In genomic region chr20:42134265-42135098, GRCh38 we compare ENCODE assay signal across 29 cellular contexts.
"Had no signal": no experiment of that assay in that cellular context is flagged by ENCODE, and none has a peak within 500 bp of the region (broad histone marks: within the 10 kb centered on the region; RNA-seq: fewer than 3 reads in every experiment).

No MANE protein-coding gene starts in this region.

- H3K36me3 ChIP-seq: brain microvascular endothelial cell, colonic mucosa had no signal

- H3K4me1 Mint-ChIP-seq: activated CD4-positive, alpha-beta T cell treated with anti-CD3 and anti-CD28 coated beads for 36 hours; activated CD4-positive, alpha-beta T cell treated with anti-CD3 and anti-CD28 coated beads, Interleukin-2, amount 10 ng/mL, durations not matched to agents 24 days and 14 days; activated T-helper 17 cell treated with anti-CD3 and anti-CD28 coated beads, Interleukin-2, amount 50 U/mL, for 72 hours had no signal

- H3K27ac Mint-ChIP-seq: activated CD4-positive, alpha-beta T cell treated with anti-CD3 and anti-CD28 coated beads for 36 hours; activated CD4-positive, alpha-beta T cell treated with anti-CD3 and anti-CD28 coated beads, Interleukin-2, amount 10 ng/mL, durations not matched to agents 24 days and 14 days; activated CD8-positive, alpha-beta T cell treated with anti-CD3 and anti-CD28 coated beads for 36 hours; activated naive CD8-positive, alpha-beta T cell; activated T-helper 17 cell treated with anti-CD3 and anti-CD28 coated beads, Interleukin-2, amount 50 U/mL, for 72 hours had no signal

- H3K4me3 ChIP-seq: colonic mucosa had no signal

- DNase-seq: activated CD4-positive, alpha-beta T cell treated with anti-CD3 and anti-CD28 coated beads for 36 hours; activated CD4-positive, alpha-beta T cell treated with anti-CD3 and anti-CD28 coated beads, Interleukin-2, amount 10 ng/mL, durations not matched to agents 24 days and 14 days; activated CD4-positive, alpha-beta T cell treated with anti-CD3 and anti-CD28 coated beads, Interleukin-2, amount 50 U/mL, for 48 hours; activated CD4-positive, CD25-positive, alpha-beta regulatory T cell; activated CD4-positive, CD25-positive, alpha-beta regulatory T cell treated with anti-CD3 and anti-CD28 coated beads, Interleukin-2, amount 50 U/mL, for 72 hours; activated CD8-positive, alpha-beta memory T cell treated with anti-CD3 and anti-CD28 coated beads for 24 hours; activated CD8-positive, alpha-beta T cell treated with anti-CD3 and anti-CD28 coated beads for 36 hours; activated effector memory CD4-positive, alpha-beta T cell treated with Interleukin-2 at 50 U/mL for 16 hours; activated gamma-delta T cell treated with Interleukin-2 at 50 U/mL for 16 hours; activated naive CD4-positive, alpha-beta T cell treated with anti-CD3 and anti-CD28 coated beads, Interleukin-2, amount 50 U/mL, for 16 hours; activated naive CD4-positive, alpha-beta T cell treated with Interleukin-2 at 50 U/mL for 16 hours; activated T-cell treated with anti-CD3 and anti-CD28 coated beads, Interleukin-2, amount 50 U/mL, for 4 hours; amniotic stem cell; anterior cingulate cortex; brain microvascular endothelial cell; central memory CD4-positive, alpha-beta T cell; cerebellar nuclear complex; colonic mucosa; effector CD8-positive, alpha-beta T cell; foreskin fibroblast; head of caudate nucleus; T-helper 2 cell had no signal

- H3K4me1 ChIP-seq: colonic mucosa had no signal

- H3K36me3 Mint-ChIP-seq: activated naive CD8-positive, alpha-beta T cell had no signal

- H3K27ac ChIP-seq: brain microvascular endothelial cell, colonic mucosa, epithelial cell of prostate had no signal

- H3K27me3 Mint-ChIP-seq: activated CD4-positive, alpha-beta T cell treated with anti-CD3 and anti-CD28 coated beads, Interleukin-2, amount 10 ng/mL, durations not matched to agents 24 days and 14 days; activated naive CD8-positive, alpha-beta T cell had no signal

- H3K9me3 ChIP-seq: colonic mucosa had no signal

- H3K9me3 Mint-ChIP-seq: activated CD4-positive, alpha-beta T cell treated with anti-CD3 and anti-CD28 coated beads, Interleukin-2, amount 10 ng/mL, durations not matched to agents 24 days and 14 days; activated CD8-positive, alpha-beta T cell treated with anti-CD3 and anti-CD28 coated beads for 36 hours; activated T-cell treated with anti-CD3 and anti-CD28 coated beads, Interleukin-2, amount 50 U/mL, for 4 hours; activated T-helper 17 cell treated with anti-CD3 and anti-CD28 coated beads, Interleukin-2, amount 50 U/mL, for 72 hours had no signal

- H3K4me3 Mint-ChIP-seq: activated CD4-positive, alpha-beta T cell treated with anti-CD3 and anti-CD28 coated beads for 36 hours; activated CD4-positive, alpha-beta T cell treated with anti-CD3 and anti-CD28 coated beads, Interleukin-2, amount 10 ng/mL, durations not matched to agents 24 days and 14 days; activated CD8-positive, alpha-beta T cell treated with anti-CD3 and anti-CD28 coated beads for 36 hours; activated naive CD8-positive, alpha-beta T cell; activated T-cell treated with anti-CD3 and anti-CD28 coated beads, Interleukin-2, amount 50 U/mL, for 4 hours; activated T-helper 17 cell treated with anti-CD3 and anti-CD28 coated beads, Interleukin-2, amount 50 U/mL, for 72 hours had no signal

- FAIRE-seq: astrocyte, endometrium, endothelial cell of umbilical vein, frontal cortex had no signal

- ATAC-seq: activated CD4-positive, alpha-beta T cell treated with anti-CD3 and anti-CD28 coated beads for 36 hours; activated CD8-positive, alpha-beta T cell treated with anti-CD3 and anti-CD28 coated beads for 36 hours; activated T-cell treated with anti-CD3 and anti-CD28 coated beads, Interleukin-2, amount 50 U/mL, for 4 hours; activated T-helper 17 cell treated with anti-CD3 and anti-CD28 coated beads, Interleukin-2, amount 50 U/mL, for 72 hours had no signal

- H3K27me3 ChIP-seq: brain microvascular endothelial cell, colonic mucosa had no signal
